In genomic region chr2:53497020-53497419, GRCh38 we compare ENCODE assay signal across 22 cellular contexts.
"Had no signal": no experiment of that assay in that cellular context is flagged by ENCODE, and none has a peak within 500 bp of the region (broad histone marks: within the 10 kb centered on the region; RNA-seq: fewer than 3 reads in every experiment).

No MANE protein-coding gene starts in this region.

- H3K4me3 Mint-ChIP-seq: activated CD8-positive, alpha-beta T cell treated with anti-CD3 and anti-CD28 coated beads, Interleukin-2, amount 10 ng/mL, durations not matched to agents 7 days and 5 days; activated naive CD4-positive, alpha-beta T cell treated with anti-CD3 and anti-CD28 coated beads, Interleukin-2, amount 50 U/mL, for 24 hours; activated T-cell treated with anti-CD3 and anti-CD28 coated beads, Interleukin-2, amount 50 U/mL, for 24 hours; activated T-helper 1 cell treated with anti-CD3 and anti-CD28 coated beads, Interleukin-12 subunit alpha, Interleukin-12 subunit beta, Interleukin-2, Interleukin-4 antibody, amounts not matched to agents 30 ng/mL and 10 ng/mL and 1 ng/mL, durations not matched to agents 14 hours and 24 hours and 36 hours; brain; T-helper 1 cell treated with Interleukin-12 subunit alpha and Interleukin-12 subunit beta and Interleukin-4 antibody, amounts not matched to agents 30 μg/mL and 1 μg/mL, for 36 hours had no signal

- H3K27me3 ChIP-seq: cardiac muscle cell, Peyer's patch had no signal

- H3K27ac Mint-ChIP-seq: activated CD8-positive, alpha-beta T cell treated with anti-CD3 and anti-CD28 coated beads, Interleukin-2, amount 10 ng/mL, durations not matched to agents 7 days and 5 days; activated naive CD4-positive, alpha-beta T cell treated with anti-CD3 and anti-CD28 coated beads, Interleukin-2, amount 50 U/mL, for 24 hours; activated T-cell treated with anti-CD3 and anti-CD28 coated beads, Interleukin-2, amount 50 U/mL, for 24 hours; activated T-helper 1 cell treated with anti-CD3 and anti-CD28 coated beads, Interleukin-12 subunit alpha, Interleukin-12 subunit beta, Interleukin-2, Interleukin-4 antibody, amounts not matched to agents 30 ng/mL and 10 ng/mL and 1 ng/mL, durations not matched to agents 14 hours and 24 hours and 36 hours; brain; T-helper 1 cell treated with Interleukin-12 subunit alpha and Interleukin-12 subunit beta and Interleukin-4 antibody, amounts not matched to agents 30 μg/mL and 1 μg/mL, for 36 hours had no signal

- ATAC-seq: activated CD4-positive, CD25-positive, alpha-beta regulatory T cell treated with anti-CD3 and anti-CD28 coated beads, Interleukin-2, amount 50 U/mL, for 24 hours; activated CD8-positive, alpha-beta T cell treated with anti-CD3 and anti-CD28 coated beads, Interleukin-2, amount 10 ng/mL, durations not matched to agents 7 days and 5 days had no signal

- DNase-seq: activated CD4-positive, alpha-beta T cell treated with anti-CD3 and anti-CD28 coated beads for 4 hours; activated CD8-positive, alpha-beta T cell treated with anti-CD3 and anti-CD28 coated beads, Interleukin-2, amount 10 ng/mL, durations not matched to agents 7 days and 5 days; activated effector memory CD4-positive, alpha-beta T cell treated with Interleukin-2 at 50 U/mL for 16 hours; activated naive CD4-positive, alpha-beta T cell; activated T-cell treated with anti-CD3 and anti-CD28 coated beads, Interleukin-2, amount 50 U/mL, for 24 hours; NCI-H1092; NCI-H1417; NCI-H2029; NCI-H2107; NCI-H345; NCI-H510A; NCI-H526 treated with DMSO at 0.1 percent for 48 hours; Peyer's patch; SHP77 treated with DMSO at 0.1 percent for 48 hours had no signal

- H3K4me3 ChIP-seq: cardiac muscle cell, Peyer's patch had no signal

- H3K36me3 ChIP-seq: cardiac muscle cell, Peyer's patch had no signal

- H3K36me3 Mint-ChIP-seq: activated naive CD4-positive, alpha-beta T cell treated with anti-CD3 and anti-CD28 coated beads, Interleukin-2, amount 50 U/mL, for 24 hours; brain had no signal

- H3K27me3 Mint-ChIP-seq: activated T-cell treated with anti-CD3 and anti-CD28 coated beads, Interleukin-2, amount 50 U/mL, for 24 hours; brain had no signal

- H3K9me3 Mint-ChIP-seq: activated naive CD4-positive, alpha-beta T cell treated with anti-CD3 and anti-CD28 coated beads, Interleukin-2, amount 50 U/mL, for 24 hours; activated T-cell treated with anti-CD3 and anti-CD28 coated beads, Interleukin-2, amount 50 U/mL, for 24 hours; activated T-helper 1 cell treated with anti-CD3 and anti-CD28 coated beads, Interleukin-12 subunit alpha, Interleukin-12 subunit beta, Interleukin-2, Interleukin-4 antibody, amounts not matched to agents 30 ng/mL and 10 ng/mL and 1 ng/mL, durations not matched to agents 14 hours and 24 hours and 36 hours; brain; T-helper 1 cell treated with Interleukin-12 subunit alpha and Interleukin-12 subunit beta and Interleukin-4 antibody, amounts not matched to agents 30 μg/mL and 1 μg/mL, for 36 hours had no signal

- H3K9ac ChIP-seq: KMS-11 had no signal

- H3K27ac ChIP-seq: cardiac muscle cell, KMS-11, Peyer's patch, RWPE1 had no signal

- H3K4me1 Mint-ChIP-seq: activated naive CD4-positive, alpha-beta T cell treated with anti-CD3 and anti-CD28 coated beads, Interleukin-2, amount 50 U/mL, for 24 hours had no signal

- H3K9me3 ChIP-seq: Peyer's patch had no signal

- H3K4me1 ChIP-seq: Peyer's patch had no signal
